Comparison of ENCODE assay signal across 20 cellular contexts in genomic region chr1:191438979-191439378, GRCh38.
DNase-seq lines count a peak whose midpoint lies in the region; ATAC-seq, FAIRE-seq and TF ChIP-seq lines count a peak whose summit lies in the region.
"Had no signal": no experiment of that assay in that cellular context is flagged by ENCODE, and none has a peak within 500 bp of the region (broad histone marks: within the 10 kb centered on the region; RNA-seq: fewer than 3 reads in every experiment).

No MANE protein-coding gene starts in this region.

- BruUV-seq in K562 (replicated peaks; lab: Mats Ljungman, UMichigan), result no TSS peak

- no peaks in the 10 kb centered on the region for H3K4me1 ChIP-seq in K562 (replicated peaks in 1 of 2; ENCODE audit: control insufficient read depth in 2 of 2, insufficient read depth in 2 of 2, low read length in 2 of 2)
- no peaks in the 10 kb centered on the region for H3K4me1 ChIP-seq in pancreas
- H3K4me1 ChIP-seq in mesenchymal stem cell (ENCODE audit: control insufficient read depth, insufficient read depth, low read depth, low read length), result no peaks in the 10 kb centered on the region

- TF ChIP-seq CTCF in K562 (IDR thresholded peaks at IDR 0.05 in 2 of 3, conservative IDR thresholded peaks at IDR 0.05 in 1 of 3; ENCODE audit: insufficient read depth in 2 of 3, low read depth in 1 of 3, low read length in 3 of 3) (no peak), pancreas (IDR thresholded peaks at IDR 0.05) (no peak)

- no peaks in the 10 kb centered on the region for H3K9me1 ChIP-seq in K562 (ENCODE audit: control insufficient read depth, insufficient read depth, low read length)

- no peak overlapping the region for H3K23ac ChIP-seq in mesenchymal stem cell (ENCODE audit: low read length in 2 of 2)

- H3K9me3 ChIP-seq in K562 (replicated peaks; ENCODE audit: control insufficient read depth, insufficient read depth, low read depth, low read length) (no peaks in the 10 kb centered on the region), pancreas (no peaks in the 10 kb centered on the region), mesenchymal stem cell (ENCODE audit: control insufficient read depth, low read length) (peaks cover 6% of the 10 kb centered on the region)

- H3K18ac ChIP-seq in mesenchymal stem cell (ENCODE audit: low read depth in 1 of 2, low read length in 2 of 2), result no peak overlapping the region

- H3K79me1 ChIP-seq in mesenchymal stem cell (replicated peaks; ENCODE audit: low read length, poor library complexity, severe bottlenecking), result no peaks in the 10 kb centered on the region

- H4K8ac ChIP-seq in mesenchymal stem cell (ENCODE audit: low read length), result no peak overlapping the region

- no peak overlapping the region for H3K27ac ChIP-seq in K562 (ENCODE audit: extremely low read depth, low read depth, low read length)
- no peak overlapping the region for H3K27ac ChIP-seq in pancreas
- H3K27ac ChIP-seq in mesenchymal stem cell (ENCODE audit: low read length, poor library complexity, severe bottlenecking), result no peak overlapping the region
- H3K27ac ChIP-seq: GM23248 had no signal

- H2BK120ac ChIP-seq in mesenchymal stem cell (ENCODE audit: low read depth, low read length), result no peak overlapping the region

- no peaks in the 10 kb centered on the region for H3K27me3 ChIP-seq in K562 (ENCODE audit: control insufficient read depth in 2 of 2, insufficient read depth in 2 of 2, low read length in 2 of 2)
- no peaks in the 10 kb centered on the region for H3K27me3 ChIP-seq in pancreas
- H3K27me3 ChIP-seq in mesenchymal stem cell (ENCODE audit: control insufficient read depth in 1 of 2, insufficient read depth in 1 of 2, low read length in 2 of 2), result no peaks in the 10 kb centered on the region

- no peaks in the 10 kb centered on the region for H3K36me3 ChIP-seq in K562 (ENCODE audit: control insufficient read depth, insufficient read depth, low read length)
- no peaks in the 10 kb centered on the region for H3K36me3 ChIP-seq in pancreas
- H3K36me3 ChIP-seq in mesenchymal stem cell (ENCODE audit: control insufficient read depth in 1 of 2, insufficient read depth in 2 of 2, low read depth in 1 of 2, low read length in 2 of 2), result no peaks in the 10 kb centered on the region

- no peaks in the 10 kb centered on the region for H3K79me2 ChIP-seq in K562 (ENCODE audit: control insufficient read depth, insufficient read depth, low read length)

- peak; percentile 17 for FAIRE-seq in G401.6 (lab: Jason Lieb, UNC)
- no peak for FAIRE-seq in K562 (lab: Jason Lieb, UNC)
- peak; percentile 13 for FAIRE-seq in pancreas (lab: Jason Lieb, UNC)
- FAIRE-seq: GM12878, GM19239, H1 had no signal

- H2AFZ ChIP-seq in K562 (ENCODE audit: low read depth, low read length) (no peak overlapping the region), mesenchymal stem cell (ENCODE audit: low read depth, low read length) (no peak overlapping the region)
- H2AFZ ChIP-seq: GM23248 had no signal

- no peak overlapping the region for H3K4ac ChIP-seq in mesenchymal stem cell (ENCODE audit: low read depth in 1 of 2, low read length in 2 of 2)

- H4K20me1 ChIP-seq in K562 (replicated peaks; ENCODE audit: control insufficient read depth, insufficient read depth, low read length), result no peaks in the 10 kb centered on the region

- no peak overlapping the region for H4K91ac ChIP-seq in mesenchymal stem cell (ENCODE audit: low read length)

- no peak overlapping the region for H3K9ac ChIP-seq in K562 (ENCODE audit: insufficient read depth in 1 of 2, low read depth in 2 of 2, low read length in 2 of 2)
- no peak overlapping the region for H3K9ac ChIP-seq in mesenchymal stem cell (ENCODE audit: low read length)
- H3K9ac ChIP-seq: GM23248 had no signal

- H3K14ac ChIP-seq in mesenchymal stem cell (ENCODE audit: low read length in 2 of 2), result no peak overlapping the region

- H2BK5ac ChIP-seq in mesenchymal stem cell (ENCODE audit: low read depth, low read length, poor library complexity, severe bottlenecking), result no peak overlapping the region

- H2AK5ac ChIP-seq in mesenchymal stem cell (ENCODE audit: low read length, severe bottlenecking), result no peak overlapping the region

- in situ Hi-C loops in K562 (cut with MboI), result no loop called here

- WGBS in K562 (ENCODE audit: insufficient coverage, low coverage, missing lambda C conversion rate), result 0% methylated on average over 1 of the region's 1 CpG
- WGBS in pancreas, 2 donors, result 66% methylated on average over 1 of the region's 1 CpG
- WGBS in mesenchymal stem cell, result no CpG with 5 or more reads among the region's 1 CpG

- TF ChIP-seq RAD21 in K562 (CRISPR knock-in tag; conservative IDR thresholded peaks at IDR 0.05 in 1 of 2, IDR thresholded peaks at IDR 0.05 in 1 of 2), result no peak

- no peak for TF ChIP-seq POLR2A in K562 (conservative IDR thresholded peaks at IDR 0.05)

- no peak overlapping the region for H2BK12ac ChIP-seq in mesenchymal stem cell (ENCODE audit: low read length in 2 of 2)

- DNase-seq in K562 (ENCODE audit: extremely low read depth in 1 of 4, low spot score in 3 of 4) (no peak), pancreas (no peak), DMS 273 (lab: John Stamatoyannopoulos, UW; ENCODE audit: unreplicated experiment) (no peak), T1000 (lab: John Stamatoyannopoulos, UW) (no peak), mesenchymal stem cell (no peak)
- DNase-seq: 8988T; C1 segment of cervical spinal cord; Calu3; CD4-positive, alpha-beta memory T cell; COR-L47; DMS153; DND-41; GDM1; GM23248; H7; HCEC 1CT had no signal

- H3K4me2 ChIP-seq in K562 (ENCODE audit: insufficient read depth, low read length), result no peak overlapping the region
- H3K4me2 ChIP-seq in mesenchymal stem cell (ENCODE audit: low read length, poor library complexity, severe bottlenecking), result no peak overlapping the region

- POLR2A ChIA-PET in K562 (lab: Yijun Ruan, JAX), result interaction anchor here (0.6 kb wide), 1 partner anchor 132 kb away, joined by 4 read pairs; no protein-coding TSS in a partner anchor

- intact Hi-C loops in K562 (cut with micrococcal nuclease) (no loop called here), pancreas (cut with DNase I) (no loop called here)

- ATAC-seq in K562 (no peak), pancreas (no peak)
- ATAC-seq: GM12878 had no signal

- H3K4me3 ChIP-seq in K562 (no peak overlapping the region), pancreas (no peak overlapping the region), mesenchymal stem cell (ENCODE audit: insufficient read depth in 1 of 2, low read depth in 1 of 2, low read length in 2 of 2) (no peak overlapping the region)
- H3K4me3 ChIP-seq: GM12878, GM23248 had no signal

- no peak overlapping the region for H2BK15ac ChIP-seq in mesenchymal stem cell (ENCODE audit: low read depth, poor library complexity, severe bottlenecking)

- CTCF ChIA-PET in K562 (lab: Yijun Ruan, JAX; ENCODE audit: low intra/inter-chr PET ratio), result no interaction called here

- no peak for TF ChIP-seq EP300 in K562 (IDR thresholded peaks at IDR 0.05; ENCODE audit: low read length)

TF ChIP-seq in K562, 482 proteins besides CTCF, POLR2A, EP300 and RAD21:
- TF ChIP-seq ZNF316 (IDR thresholded peaks at IDR 0.05), result peak; percentile 74
- peak; percentile 43; the same call in 1 of the 2 replicates for TF ChIP-seq C11orf30 (IDR thresholded peaks at IDR 0.05; ENCODE audit: low read depth)
- TF ChIP-seq ZNF518B (CRISPR knock-in tag; IDR thresholded peaks at IDR 0.05), result no peak
